ENCODE assay signal across 8 cellular contexts in the genomic region with DNA sequence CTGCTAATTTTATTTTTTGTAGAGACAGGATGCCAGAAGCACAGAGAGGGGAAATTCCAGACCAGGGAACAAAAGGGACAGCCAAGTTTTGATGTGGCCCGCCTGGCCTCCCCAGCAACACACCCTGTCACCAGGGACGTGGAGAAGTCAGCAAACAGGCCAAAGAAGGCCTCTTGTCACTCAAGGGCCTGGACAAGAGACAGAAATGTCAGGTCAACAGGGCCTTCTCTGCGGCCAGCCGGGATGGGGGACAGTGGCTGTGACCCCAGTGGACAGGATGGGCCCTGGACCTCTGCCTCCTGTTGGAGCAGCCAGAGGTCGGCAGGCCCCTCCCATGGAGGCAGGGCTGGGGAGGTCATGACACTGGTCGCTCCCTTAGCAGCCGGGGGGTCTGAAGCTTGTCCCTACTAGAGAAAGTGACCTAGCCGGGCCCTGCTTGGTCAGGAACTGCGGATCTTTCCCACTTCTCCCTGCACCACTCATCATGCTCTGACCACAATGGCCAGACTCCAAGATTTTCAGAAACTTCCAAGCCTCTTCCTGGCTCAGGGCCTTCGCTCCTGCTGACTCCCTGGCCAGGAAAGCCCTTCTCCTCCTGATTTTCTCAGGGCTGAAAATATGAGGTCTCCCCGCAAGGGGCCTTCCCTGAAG. TPM values are rescaled to one million over a fixed set of nuclear protein-coding genes. Genes with fewer than 3 reads are reported as not detected.
DNase-seq lines count a peak whose midpoint lies in the region; ATAC-seq and TF ChIP-seq lines count a peak whose summit lies in the region.

No MANE protein-coding gene starts in this region.

- H3K4me1 Mint-ChIP-seq in T-helper 2 cell treated with Interferon-gamma antibody and Interleukin-4, amounts not matched to agents 5 μg/mL and 100 μg/mL, for 36 hours (ENCODE audit: low read depth): no peaks in the 10 kb centered on the region

- H3K9me3 Mint-ChIP-seq in T-helper 2 cell treated with Interferon-gamma antibody and Interleukin-4, amounts not matched to agents 5 μg/mL and 100 μg/mL, for 36 hours: no peaks in the 10 kb centered on the region

- H3K9ac ChIP-seq in colonic mucosa (ENCODE audit: low read depth in 2 of 2, low read length in 2 of 2): peak overlapping the region; percentile 24 to 38

- H3K4me3 ChIP-seq in colonic mucosa (no peak overlapping the region), lower lobe of right lung (no peak overlapping the region)

- TF ChIP-seq CTCF in colonic mucosa (IDR thresholded peaks at IDR 0.05) (no peak), lower lobe of right lung (IDR thresholded peaks at IDR 0.05) (no peak)

- H3K27me3 ChIP-seq in colonic mucosa: no peaks in the 10 kb centered on the region
- H3K27me3 ChIP-seq in lower lobe of right lung (ENCODE audit: low read depth): no peaks in the 10 kb centered on the region

- peak; percentile 15 for DNase-seq in HK-2 (ENCODE audit: unreplicated experiment)
- DNase-seq in colonic mucosa: peak; percentile 52
- peak; percentile 73 for DNase-seq in lower lobe of right lung
- peak; percentile 30 for DNase-seq in superior temporal gyrus (ENCODE audit: extremely low spot score)
- DNase-seq in T-helper 2 cell treated with Interferon-gamma antibody and Interleukin-4, amounts not matched to agents 5 μg/mL and 100 μg/mL, for 36 hours (ENCODE audit: low spot score): no peak
- no peak for DNase-seq in stimulated activated naive CD4-positive, alpha-beta T cell (lab: John Stamatoyannopoulos, UW)
- no peak for DNase-seq in NCI-H2171 treated with DMSO at 0.1 percent for 48 hours (lab: John Stamatoyannopoulos, UW)

- peaks cover 12% of the 10 kb centered on the region for H3K27me3 Mint-ChIP-seq in T-helper 2 cell treated with Interferon-gamma antibody and Interleukin-4, amounts not matched to agents 5 μg/mL and 100 μg/mL, for 36 hours (ENCODE audit: low read depth)

- no peaks in the 10 kb centered on the region for H3K36me3 Mint-ChIP-seq in T-helper 2 cell treated with Interferon-gamma antibody and Interleukin-4, amounts not matched to agents 5 μg/mL and 100 μg/mL, for 36 hours (ENCODE audit: low read depth)

- H3K9me3 ChIP-seq in colonic mucosa (no peaks in the 10 kb centered on the region), lower lobe of right lung (no peaks in the 10 kb centered on the region)

- peak overlapping the region; percentile 80 for H3K27ac ChIP-seq in colonic mucosa
- peak overlapping the region; percentile 90 for H3K27ac ChIP-seq in lower lobe of right lung

- H3K36me3 ChIP-seq in colonic mucosa: no peaks in the 10 kb centered on the region
- H3K36me3 ChIP-seq in lower lobe of right lung: no peaks in the 10 kb centered on the region

- H3K27ac Mint-ChIP-seq in T-helper 2 cell treated with Interferon-gamma antibody and Interleukin-4, amounts not matched to agents 5 μg/mL and 100 μg/mL, for 36 hours: no peak overlapping the region

- intact Hi-C loops in colonic mucosa (cut with DNase I): no loop called here
- intact Hi-C loops in lower lobe of right lung (cut with DNase I): no loop called here

- ATAC-seq in lower lobe of right lung (peak; percentile 70 to 78), HG03135 (IDR thresholded peaks at IDR 0.05; ENCODE audit: unreplicated experiment) (no peak)

- no peak overlapping the region for H3K4me3 Mint-ChIP-seq in T-helper 2 cell treated with Interferon-gamma antibody and Interleukin-4, amounts not matched to agents 5 μg/mL and 100 μg/mL, for 36 hours

- H3K4me1 ChIP-seq in colonic mucosa (peaks cover 9% of the 10 kb centered on the region), lower lobe of right lung (peaks cover 65% of the 10 kb centered on the region)

RNA-seq across cellular contexts. Expression of a gene that starts 9.2 kb away (rescaled TPM):
- total RNA-seq in colonic mucosa: under 1 TPM in 1 of 2 donors, not detected in 1; 0.19 TPM
- 0.24 TPM for total RNA-seq in lower lobe of right lung

RNA-seq across cellular contexts. Expression of a gene that starts 49.2 kb away (rescaled TPM):
- 1 to 10 TPM; 4.5 to 9.6 TPM for total RNA-seq in colonic mucosa
- total RNA-seq in lower lobe of right lung: 119 TPM

Comparison
In these comparisons a context has a peak if more than half of its experiments do, and no peak if none do; other contexts are left out.
1. DNase-seq: peak in HK-2 (single experiment), colonic mucosa (single experiment), lower lobe of right lung (single experiment) and superior temporal gyrus (single experiment); none in T-helper 2 cell treated with Interferon-gamma antibody and Interleukin-4, amounts not matched to agents 5 μg/mL and 100 μg/mL, for 36 hours (single experiment), stimulated activated naive CD4-positive, alpha-beta T cell (0 of 6) and NCI-H2171 treated with DMSO at 0.1 percent for 48 hours (single experiment).
2. RNA of a gene that starts 49.2 kb away (total RNA-seq): 119 TPM in lower lobe of right lung (single experiment); 4.5 to 9.6 TPM in colonic mucosa; every median in the first group is over 10 times any median in the second.